ENCODE assay signal across 1 cellular context in the genomic region with DNA sequence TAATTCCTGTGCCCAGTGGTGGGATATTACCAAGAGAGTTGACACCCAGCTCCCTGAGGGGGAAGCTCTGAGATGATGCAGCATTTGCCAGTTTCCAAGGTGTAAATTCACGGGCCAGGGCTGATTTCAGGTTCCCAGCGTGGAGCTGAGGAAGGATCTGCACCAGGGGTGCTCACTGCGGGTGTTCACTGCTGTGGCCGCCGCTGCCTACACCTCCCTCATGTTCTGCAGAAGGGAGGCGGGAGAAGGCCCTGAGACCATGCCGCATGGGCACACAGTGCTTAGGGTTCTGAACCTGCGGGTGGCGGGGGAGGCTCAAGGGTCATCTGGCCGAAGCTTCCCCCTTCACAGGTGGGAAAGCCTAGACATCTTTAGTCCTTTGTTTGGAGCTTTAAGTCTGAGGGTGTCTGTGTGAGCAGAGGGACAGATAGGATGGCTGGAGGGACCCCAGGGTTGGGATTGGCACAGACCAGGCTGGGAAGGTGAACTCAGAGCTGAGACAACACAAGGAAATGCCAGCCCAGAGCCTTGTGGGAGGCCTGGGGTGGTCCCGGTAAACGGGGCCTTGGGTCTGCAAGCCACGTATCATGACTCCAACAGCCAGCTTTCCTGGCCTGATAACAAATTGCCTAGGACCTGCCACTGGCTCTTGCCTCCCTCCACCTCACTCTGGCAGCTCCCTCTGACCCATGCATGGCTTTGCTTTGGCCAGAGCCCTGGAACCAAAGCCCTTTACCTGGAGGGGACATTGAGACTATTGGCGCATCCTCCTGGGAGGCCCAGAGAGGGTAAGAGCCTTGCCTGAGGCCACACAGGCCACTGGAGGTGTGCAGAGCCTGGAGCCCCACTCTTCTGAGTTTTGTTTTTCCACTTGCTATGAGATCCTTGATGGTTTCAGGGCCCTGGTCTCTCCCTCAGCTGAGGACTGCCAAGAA.
TF ChIP-seq lines count a peak whose summit lies in the region.

No MANE protein-coding gene starts in this region.

TF ChIP-seq in HepG2, 621 proteins besides CTCF, POLR2A, EP300 and RAD21 (continues in another document):
- TF ChIP-seq ZNF121 (CRISPR knock-in tag; IDR thresholded peaks at IDR 0.05), result no peak
- TF ChIP-seq FOXK2 (IDR thresholded peaks at IDR 0.05), result no peak
- TF ChIP-seq, protein P1, sequence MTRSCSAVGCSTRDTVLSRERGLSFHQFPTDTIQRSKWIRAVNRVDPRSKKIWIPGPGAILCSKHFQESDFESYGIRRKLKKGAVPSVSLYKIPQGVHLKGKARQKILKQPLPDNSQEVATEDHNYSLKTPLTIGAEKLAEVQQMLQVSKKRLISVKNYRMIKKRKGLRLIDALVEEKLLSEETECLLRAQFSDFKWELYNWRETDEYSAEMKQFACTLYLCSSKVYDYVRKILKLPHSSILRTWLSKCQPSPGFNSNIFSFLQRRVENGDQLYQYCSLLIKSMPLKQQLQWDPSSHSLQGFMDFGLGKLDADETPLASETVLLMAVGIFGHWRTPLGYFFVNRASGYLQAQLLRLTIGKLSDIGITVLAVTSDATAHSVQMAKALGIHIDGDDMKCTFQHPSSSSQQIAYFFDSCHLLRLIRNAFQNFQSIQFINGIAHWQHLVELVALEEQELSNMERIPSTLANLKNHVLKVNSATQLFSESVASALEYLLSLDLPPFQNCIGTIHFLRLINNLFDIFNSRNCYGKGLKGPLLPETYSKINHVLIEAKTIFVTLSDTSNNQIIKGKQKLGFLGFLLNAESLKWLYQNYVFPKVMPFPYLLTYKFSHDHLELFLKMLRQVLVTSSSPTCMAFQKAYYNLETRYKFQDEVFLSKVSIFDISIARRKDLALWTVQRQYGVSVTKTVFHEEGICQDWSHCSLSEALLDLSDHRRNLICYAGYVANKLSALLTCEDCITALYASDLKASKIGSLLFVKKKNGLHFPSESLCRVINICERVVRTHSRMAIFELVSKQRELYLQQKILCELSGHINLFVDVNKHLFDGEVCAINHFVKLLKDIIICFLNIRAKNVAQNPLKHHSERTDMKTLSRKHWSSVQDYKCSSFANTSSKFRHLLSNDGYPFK (CRISPR knock-in tag; IDR thresholded peaks at IDR 0.05; ENCODE audit: borderline replicate concordance), result no peak
- no peak for TF ChIP-seq HINFP (CRISPR knock-in tag; IDR thresholded peaks at IDR 0.05; ENCODE audit: low read depth)
- TF ChIP-seq ZNF441 (CRISPR knock-in tag; IDR thresholded peaks at IDR 0.05; ENCODE audit: borderline replicate concordance), result no peak
- TF ChIP-seq PRMT3 (CRISPR knock-in tag; IDR thresholded peaks at IDR 0.05; ENCODE audit: borderline replicate concordance, low read depth), result no peak
- TF ChIP-seq ZNF687 (CRISPR knock-in tag; IDR thresholded peaks at IDR 0.05), result peak; percentile 58
- TF ChIP-seq RXRB (CRISPR knock-in tag; IDR thresholded peaks at IDR 0.05; ENCODE audit: borderline replicate concordance), result no peak
- peak; percentile 89 for TF ChIP-seq ZBTB33 (CRISPR knock-in tag; IDR thresholded peaks at IDR 0.05)
- TF ChIP-seq HIVEP1 (CRISPR knock-in tag; IDR thresholded peaks at IDR 0.05), result no peak
- no peak for TF ChIP-seq ZBTB44 (CRISPR knock-in tag; IDR thresholded peaks at IDR 0.05)
- no peak for TF ChIP-seq CENPT (CRISPR knock-in tag; IDR thresholded peaks at IDR 0.05; ENCODE audit: low read depth)
- no peak for TF ChIP-seq ZBTB7A (CRISPR knock-in tag; IDR thresholded peaks at IDR 0.05)
- no peak for TF ChIP-seq NFRKB (IDR thresholded peaks at IDR 0.05)
- no peak for TF ChIP-seq ZNF460 (CRISPR knock-in tag; IDR thresholded peaks at IDR 0.05; ENCODE audit: borderline replicate concordance)
- no peak for TF ChIP-seq PAF1 (CRISPR knock-in tag; IDR thresholded peaks at IDR 0.05)
- no peak for TF ChIP-seq REXO4 (CRISPR knock-in tag; IDR thresholded peaks at IDR 0.05; ENCODE audit: borderline replicate concordance)
- no peak for TF ChIP-seq SP5 (CRISPR knock-in tag; IDR thresholded peaks at IDR 0.05; ENCODE audit: borderline replicate concordance, low read depth)
- TF ChIP-seq SALL1 (CRISPR knock-in tag; IDR thresholded peaks at IDR 0.05), result 0 out of 2 replicates have a peak, but pooled peaks have one; percentile 17
- TF ChIP-seq, protein P2, sequence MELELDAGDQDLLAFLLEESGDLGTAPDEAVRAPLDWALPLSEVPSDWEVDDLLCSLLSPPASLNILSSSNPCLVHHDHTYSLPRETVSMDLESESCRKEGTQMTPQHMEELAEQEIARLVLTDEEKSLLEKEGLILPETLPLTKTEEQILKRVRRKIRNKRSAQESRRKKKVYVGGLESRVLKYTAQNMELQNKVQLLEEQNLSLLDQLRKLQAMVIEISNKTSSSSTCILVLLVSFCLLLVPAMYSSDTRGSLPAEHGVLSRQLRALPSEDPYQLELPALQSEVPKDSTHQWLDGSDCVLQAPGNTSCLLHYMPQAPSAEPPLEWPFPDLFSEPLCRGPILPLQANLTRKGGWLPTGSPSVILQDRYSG (CRISPR knock-in tag; IDR thresholded peaks at IDR 0.05), result no peak
- no peak for TF ChIP-seq KLF11 (CRISPR knock-in tag; IDR thresholded peaks at IDR 0.05)
- no peak for TF ChIP-seq FOXC1 (CRISPR knock-in tag; IDR thresholded peaks at IDR 0.05; ENCODE audit: borderline replicate concordance)
- no peak for TF ChIP-seq MAZ (IDR thresholded peaks at IDR 0.05; ENCODE audit: borderline replicate concordance, low read depth, low read length)
- TF ChIP-seq MAZ (CRISPR knock-in tag; IDR thresholded peaks at IDR 0.05; ENCODE audit: low read depth), result no peak
- TF ChIP-seq ZNF691 (CRISPR knock-in tag; IDR thresholded peaks at IDR 0.05; ENCODE audit: borderline replicate concordance, low read depth), result no peak
- TF ChIP-seq, protein P3, sequence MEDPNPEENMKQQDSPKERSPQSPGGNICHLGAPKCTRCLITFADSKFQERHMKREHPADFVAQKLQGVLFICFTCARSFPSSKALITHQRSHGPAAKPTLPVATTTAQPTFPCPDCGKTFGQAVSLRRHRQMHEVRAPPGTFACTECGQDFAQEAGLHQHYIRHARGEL (CRISPR knock-in tag; IDR thresholded peaks at IDR 0.05), result no peak
- no peak for TF ChIP-seq ZNF607 (CRISPR knock-in tag; IDR thresholded peaks at IDR 0.05; ENCODE audit: borderline replicate concordance)
- no peak for TF ChIP-seq SMYD3 (CRISPR knock-in tag; IDR thresholded peaks at IDR 0.05)
- no peak for TF ChIP-seq ZNF431 (CRISPR knock-in tag; IDR thresholded peaks at IDR 0.05; ENCODE audit: borderline replicate concordance, low read depth)
- TF ChIP-seq, protein P4, sequence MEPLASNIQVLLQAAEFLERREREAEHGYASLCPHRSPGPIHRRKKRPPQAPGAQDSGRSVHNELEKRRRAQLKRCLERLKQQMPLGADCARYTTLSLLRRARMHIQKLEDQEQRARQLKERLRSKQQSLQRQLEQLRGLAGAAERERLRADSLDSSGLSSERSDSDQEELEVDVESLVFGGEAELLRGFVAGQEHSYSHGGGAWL (CRISPR knock-in tag; IDR thresholded peaks at IDR 0.05), result no peak
- TF ChIP-seq ATF7 (IDR thresholded peaks at IDR 0.05), result no peak
- no peak for TF ChIP-seq ATF7 (CRISPR knock-in tag; IDR thresholded peaks at IDR 0.05)
- no peak for TF ChIP-seq ZNF382 (CRISPR knock-in tag; IDR thresholded peaks at IDR 0.05; ENCODE audit: borderline replicate concordance)
- TF ChIP-seq ZNF768 (CRISPR knock-in tag; IDR thresholded peaks at IDR 0.05), result peak; percentile 97
- TF ChIP-seq, protein P5, sequence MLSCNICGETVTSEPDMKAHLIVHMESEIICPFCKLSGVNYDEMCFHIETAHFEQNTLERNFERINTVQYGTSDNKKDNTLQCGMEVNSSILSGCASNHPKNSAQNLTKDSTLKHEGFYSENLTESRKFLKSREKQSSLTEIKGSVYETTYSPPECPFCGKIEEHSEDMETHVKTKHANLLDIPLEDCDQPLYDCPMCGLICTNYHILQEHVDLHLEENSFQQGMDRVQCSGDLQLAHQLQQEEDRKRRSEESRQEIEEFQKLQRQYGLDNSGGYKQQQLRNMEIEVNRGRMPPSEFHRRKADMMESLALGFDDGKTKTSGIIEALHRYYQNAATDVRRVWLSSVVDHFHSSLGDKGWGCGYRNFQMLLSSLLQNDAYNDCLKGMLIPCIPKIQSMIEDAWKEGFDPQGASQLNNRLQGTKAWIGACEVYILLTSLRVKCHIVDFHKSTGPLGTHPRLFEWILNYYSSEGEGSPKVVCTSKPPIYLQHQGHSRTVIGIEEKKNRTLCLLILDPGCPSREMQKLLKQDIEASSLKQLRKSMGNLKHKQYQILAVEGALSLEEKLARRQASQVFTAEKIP (CRISPR knock-in tag; IDR thresholded peaks at IDR 0.05; ENCODE audit: borderline replicate concordance), result no peak
- TF ChIP-seq NONO (IDR thresholded peaks at IDR 0.05), result no peak
- 0 out of 2 replicates have a peak, but pooled peaks have one; percentile 4 for TF ChIP-seq NONO (CRISPR knock-in tag; conservative IDR thresholded peaks at IDR 0.05)
- 0 out of 2 replicates have a peak, but pooled peaks have one; percentile 14 for TF ChIP-seq NFKB2 (CRISPR knock-in tag; IDR thresholded peaks at IDR 0.05; ENCODE audit: borderline replicate concordance)
- no peak for TF ChIP-seq ZNF160 (CRISPR knock-in tag; IDR thresholded peaks at IDR 0.05)
